ENCODE assay signal across 18 cellular contexts in genomic region chr3:109316162-109316730, GRCh38. TPM values are rescaled to one million over a fixed set of nuclear protein-coding genes. Genes with fewer than 3 reads are reported as not detected.
"Had no signal": no experiment of that assay in that cellular context is flagged by ENCODE, and none has a peak within 500 bp of the region (broad histone marks: within the 10 kb centered on the region; RNA-seq: fewer than 3 reads in every experiment).

DPPA2 (minus strand) TSS chr3:109316517; CDS start chr3:109314542, 1,975 bp downstream.

- H3K36me3 ChIP-seq: prostate gland, right lobe of liver, spleen, transverse colon had no signal

- H3K4me1 Mint-ChIP-seq: activated naive CD8-positive, alpha-beta T cell treated with anti-CD3 and anti-CD28 coated beads, Interleukin-2, amount 10 ng/mL, durations not matched to agents 7 days and 5 days; naive B cell; stimulated activated memory B cell treated with anti-CD40 and anti-IgM and Interleukin-4, amounts not matched to agents 10 μg/mL and 1 μg/mL and 100 μg/mL, for 72 hours had no signal

- H3K4me3 ChIP-seq: lung, prostate gland, right lobe of liver, spleen, transverse colon had no signal

- H3K4me1 ChIP-seq: prostate gland, right lobe of liver, spleen, transverse colon had no signal

- H3K27me3 ChIP-seq: right lobe of liver, spleen, transverse colon had no signal

- H3K4me3 Mint-ChIP-seq: activated CD4-positive, alpha-beta memory T cell treated with anti-CD3 and anti-CD28 coated beads for 36 hours; activated naive CD8-positive, alpha-beta T cell treated with anti-CD3 and anti-CD28 coated beads, Interleukin-2, amount 10 ng/mL, durations not matched to agents 7 days and 5 days; naive B cell; stimulated activated memory B cell treated with anti-CD40 and anti-IgM and Interleukin-4, amounts not matched to agents 10 μg/mL and 1 μg/mL and 100 μg/mL, for 72 hours; T-helper 2 cell treated with Interferon-gamma antibody and Interleukin-4, amounts not matched to agents 5 μg/mL and 100 μg/mL, for 36 hours had no signal

- H3K27ac ChIP-seq: prostate gland, right lobe of liver, spleen, transverse colon had no signal

- H3K27me3 Mint-ChIP-seq: activated CD4-positive, alpha-beta memory T cell treated with anti-CD3 and anti-CD28 coated beads for 36 hours; activated naive CD8-positive, alpha-beta T cell treated with anti-CD3 and anti-CD28 coated beads, Interleukin-2, amount 10 ng/mL, durations not matched to agents 7 days and 5 days; naive B cell; stimulated activated memory B cell treated with anti-CD40 and anti-IgM and Interleukin-4, amounts not matched to agents 10 μg/mL and 1 μg/mL and 100 μg/mL, for 72 hours had no signal

- H3K9me3 Mint-ChIP-seq: activated CD4-positive, alpha-beta memory T cell treated with anti-CD3 and anti-CD28 coated beads for 36 hours; activated naive CD8-positive, alpha-beta T cell treated with anti-CD3 and anti-CD28 coated beads, Interleukin-2, amount 10 ng/mL, durations not matched to agents 7 days and 5 days; naive B cell; stimulated activated memory B cell treated with anti-CD40 and anti-IgM and Interleukin-4, amounts not matched to agents 10 μg/mL and 1 μg/mL and 100 μg/mL, for 72 hours; T-helper 2 cell treated with Interferon-gamma antibody and Interleukin-4, amounts not matched to agents 5 μg/mL and 100 μg/mL, for 36 hours had no signal

- H3K27ac Mint-ChIP-seq: activated CD4-positive, alpha-beta memory T cell treated with anti-CD3 and anti-CD28 coated beads for 36 hours; activated naive CD8-positive, alpha-beta T cell treated with anti-CD3 and anti-CD28 coated beads, Interleukin-2, amount 10 ng/mL, durations not matched to agents 7 days and 5 days; naive B cell; stimulated activated memory B cell treated with anti-CD40 and anti-IgM and Interleukin-4, amounts not matched to agents 10 μg/mL and 1 μg/mL and 100 μg/mL, for 72 hours; T-helper 2 cell treated with Interferon-gamma antibody and Interleukin-4, amounts not matched to agents 5 μg/mL and 100 μg/mL, for 36 hours had no signal

- DNase-seq: activated CD4-positive, alpha-beta memory T cell treated with anti-CD3 and anti-CD28 coated beads for 36 hours; activated CD4-positive, CD25-positive, alpha-beta regulatory T cell treated with anti-CD3 and anti-CD28 coated beads, Interleukin-2, amount 50 U/mL, for 72 hours; activated naive CD8-positive, alpha-beta T cell treated with anti-CD3 and anti-CD28 coated beads, Interleukin-2, amount 10 ng/mL, durations not matched to agents 7 days and 5 days; activated T-cell treated with anti-CD3 and anti-CD28 coated beads, Interleukin-2, amount 50 U/mL, for 48 hours; aorta; foreskin melanocyte; left colon; naive B cell; nucleus accumbens; right lobe of liver; spleen; stimulated activated CD4-positive, alpha-beta T cell treated with anti-CD3 and anti-CD28 coated beads, Interleukin-1b, Interleukin-23, amount 100 ng/mL, for 48 hours; transverse colon had no signal

- H3K9me3 ChIP-seq: prostate gland, right lobe of liver, spleen, transverse colon had no signal

- H3K36me3 Mint-ChIP-seq: activated CD4-positive, alpha-beta memory T cell treated with anti-CD3 and anti-CD28 coated beads for 36 hours; activated naive CD8-positive, alpha-beta T cell treated with anti-CD3 and anti-CD28 coated beads, Interleukin-2, amount 10 ng/mL, durations not matched to agents 7 days and 5 days; naive B cell; stimulated activated memory B cell treated with anti-CD40 and anti-IgM and Interleukin-4, amounts not matched to agents 10 μg/mL and 1 μg/mL and 100 μg/mL, for 72 hours had no signal

- ATAC-seq: left colon; right lobe of liver; stimulated activated memory B cell treated with anti-CD40 and anti-IgM and Interleukin-4, amounts not matched to agents 10 μg/mL and 1 μg/mL and 100 μg/mL, for 72 hours had no signal

RNA-seq across cellular contexts. Expression of gene DPPA2, which starts in this region (rescaled TPM):
- total RNA-seq: activated CD4-positive, alpha-beta memory T cell treated with anti-CD3 and anti-CD28 coated beads for 36 hours; activated naive CD8-positive, alpha-beta T cell treated with anti-CD3 and anti-CD28 coated beads, Interleukin-2, amount 10 ng/mL, durations not matched to agents 7 days and 5 days; aorta; left colon; lung; right lobe of liver; spleen; subcutaneous adipose tissue; transverse colon had no signal
- polyA plus RNA-seq: aorta, lung, spleen had no signal
